23 cellular contexts compared by ENCODE assay signal in the genomic region with DNA sequence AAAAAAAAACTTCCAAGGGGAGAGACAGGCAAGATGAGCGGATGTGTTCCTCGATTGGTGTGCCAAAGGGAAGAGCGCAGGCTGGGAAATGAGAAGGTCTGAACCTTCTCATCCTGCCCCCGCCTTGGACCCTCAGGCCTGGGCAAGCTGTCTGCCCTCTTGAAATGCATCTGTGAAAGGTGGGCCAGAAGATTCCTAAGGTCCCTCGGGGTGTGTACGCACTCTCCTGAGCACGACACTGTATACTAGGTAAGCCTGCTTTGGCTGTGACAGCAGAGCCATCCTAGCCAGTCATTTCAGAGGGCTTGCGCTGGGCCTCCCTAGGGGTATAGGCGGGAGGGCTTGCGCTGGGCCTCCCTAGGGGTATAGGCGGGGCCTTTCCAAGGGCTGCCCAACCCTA. TPM values are rescaled to one million over a fixed set of nuclear protein-coding genes. Genes with fewer than 3 reads are reported as not detected.
DNase-seq lines count a peak whose midpoint lies in the region; ATAC-seq, FAIRE-seq and TF ChIP-seq lines count a peak whose summit lies in the region.
"Had no signal": no experiment of that assay in that cellular context is flagged by ENCODE, and none has a peak within 500 bp of the region (broad histone marks: within the 10 kb centered on the region; RNA-seq: fewer than 3 reads in every experiment).

No MANE protein-coding gene starts in this region.

- no peaks in the 10 kb centered on the region for H4K20me1 ChIP-seq in astrocyte (ENCODE audit: insufficient read depth, low read length)

- H3K27me3 ChIP-seq in astrocyte (ENCODE audit: insufficient read depth, low read length) (no peaks in the 10 kb centered on the region), heart left ventricle (no peaks in the 10 kb centered on the region), mesendoderm (ENCODE audit: insufficient read depth, low read length, poor library complexity) (no peaks in the 10 kb centered on the region)
- H3K27me3 ChIP-seq: BE2C, MG63, Peyer's patch had no signal

- H3K4me2 ChIP-seq in astrocyte (ENCODE audit: low read length), result no peak overlapping the region
- H3K4me2 ChIP-seq in mesendoderm (ENCODE audit: low read length), result no peak overlapping the region

- H3K4me1 Mint-ChIP-seq in astrocyte (ENCODE audit: low read depth, unreplicated experiment), result peaks cover 14% of the 10 kb centered on the region

- no peak for DNase-seq in astrocyte (ENCODE audit: low read depth)
- DNase-seq in heart left ventricle, result no peak
- no peak for DNase-seq in mesendoderm
- no peak for DNase-seq in SIG-M5 treated with dmso at 0.1 percent for 504 hours (lab: John Stamatoyannopoulos, UW; ENCODE audit: unreplicated experiment)
- no peak for DNase-seq in mesenteric fat pad (ENCODE audit: low spot score)
- no peak for DNase-seq in C1 segment of cervical spinal cord (lab: John Stamatoyannopoulos, UW)
- DNase-seq in DMS53 (lab: John Stamatoyannopoulos, UW), result no peak
- DNase-seq: BE2C; CD8-positive, alpha-beta T cell; GF-D8; H9; IMR-90; Karpas-422; MG63; NCI-H1092; NCI-H146; NCI-H2227 treated with DMSO at 0.1 percent for 48 hours; NCI-H524; Peyer's patch; SHP77 had no signal

- H3K4ac ChIP-seq in mesendoderm (ENCODE audit: low read depth, low read length), result no peak overlapping the region

- H3K4me1 ChIP-seq in astrocyte (ENCODE audit: insufficient read depth, low read length) (no peaks in the 10 kb centered on the region), heart left ventricle (peaks cover 15 to 81% (median 41%) of the 10 kb centered on the region in 12 donors), mesendoderm (ENCODE audit: control insufficient read depth, low read depth, low read length) (peaks cover 12% of the 10 kb centered on the region)
- H3K4me1 ChIP-seq: BE2C, Peyer's patch had no signal

- ATAC-seq in heart left ventricle, result peak in 3 of 4 donors; percentile 13 to 37 (median 32)
- ATAC-seq: CD8-positive, alpha-beta T cell; SK-N-SH treated with all-trans-retinoic acid at 6 μM for 48 hours had no signal

- H2BK5ac ChIP-seq in mesendoderm (ENCODE audit: low read length), result no peak overlapping the region

- H3K27ac Mint-ChIP-seq in astrocyte (ENCODE audit: unreplicated experiment), result peak overlapping the region; percentile 43
- H3K27ac Mint-ChIP-seq: CD8-positive, alpha-beta T cell had no signal

- H3K36me3 Mint-ChIP-seq in astrocyte (ENCODE audit: low read depth, unreplicated experiment), result no peaks in the 10 kb centered on the region
- H3K36me3 Mint-ChIP-seq: CD8-positive, alpha-beta T cell had no signal

- H3K23ac ChIP-seq in mesendoderm (ENCODE audit: low read length), result no peak overlapping the region

- TF ChIP-seq CTCF in astrocyte (IDR thresholded peaks at IDR 0.05; ENCODE audit: insufficient read depth, low read depth, low read length), result no peak
- no peak for TF ChIP-seq CTCF in heart left ventricle (IDR thresholded peaks at IDR 0.05)

- no peak overlapping the region for H4K5ac ChIP-seq in mesendoderm (ENCODE audit: low read length)

- intact Hi-C loops in heart left ventricle (cut with DNase I), result no loop called here

- H3K56ac ChIP-seq in mesendoderm (ENCODE audit: low read length), result peak overlapping the region; percentile 25

- no peak overlapping the region for H2AFZ ChIP-seq in astrocyte (ENCODE audit: low read depth, low read length)

- H2BK120ac ChIP-seq in mesendoderm (ENCODE audit: low read depth, low read length), result no peak overlapping the region

- no peaks in the 10 kb centered on the region for H3K36me3 ChIP-seq in astrocyte (ENCODE audit: insufficient read depth, low read length)
- no peaks in the 10 kb centered on the region for H3K36me3 ChIP-seq in heart left ventricle
- no peaks in the 10 kb centered on the region for H3K36me3 ChIP-seq in mesendoderm (ENCODE audit: control insufficient read depth, insufficient read depth, low read length)
- H3K36me3 ChIP-seq: BE2C, MG63, Peyer's patch had no signal

- H3K79me1 ChIP-seq in mesendoderm (ENCODE audit: low read length), result peaks cover 2% of the 10 kb centered on the region

- no peak overlapping the region for H2AK5ac ChIP-seq in mesendoderm (ENCODE audit: low read length)

- no peak for TF ChIP-seq POLR2A in heart left ventricle (IDR thresholded peaks at IDR 0.05)

- FAIRE-seq in astrocyte (lab: Jason Lieb, UNC), result no peak
- FAIRE-seq: GM12891, GM19239 had no signal

- H3K79me2 ChIP-seq in astrocyte (ENCODE audit: insufficient read depth, low read length) (peaks cover 12% of the 10 kb centered on the region), mesendoderm (ENCODE audit: control insufficient read depth, insufficient read depth, low read length) (peaks cover 77% of the 10 kb centered on the region)

- no peak overlapping the region for H3K4me3 Mint-ChIP-seq in astrocyte (ENCODE audit: unreplicated experiment)
- H3K4me3 Mint-ChIP-seq: CD8-positive, alpha-beta T cell had no signal

- H3K9me3 ChIP-seq in astrocyte (ENCODE audit: insufficient read depth, low read depth, low read length) (no peaks in the 10 kb centered on the region), heart left ventricle (no peaks in the 10 kb centered on the region)
- H3K9me3 ChIP-seq: BE2C, MG63, Peyer's patch had no signal

- H3K9me3 Mint-ChIP-seq in astrocyte (ENCODE audit: unreplicated experiment), result no peaks in the 10 kb centered on the region
- H3K9me3 Mint-ChIP-seq: CD8-positive, alpha-beta T cell; H9 had no signal

- no peak overlapping the region for H3K4me3 ChIP-seq in astrocyte (ENCODE audit: insufficient read depth, low read depth, low read length)
- H3K4me3 ChIP-seq in heart left ventricle, result no peak overlapping the region
- no peak overlapping the region for H3K4me3 ChIP-seq in mesendoderm (ENCODE audit: low read length)
- H3K4me3 ChIP-seq: MG63, Peyer's patch had no signal

- H3K18ac ChIP-seq in mesendoderm (ENCODE audit: low read length), result no peak overlapping the region

- H2BK15ac ChIP-seq in mesendoderm (replicated peaks; ENCODE audit: low read depth), result no peak overlapping the region

- 57 to 77% (median 71%) methylated on average over 6 to 11 of the region's 11 CpGs for WGBS in heart left ventricle, 4 donors
- no CpG with 5 or more reads among the region's 11 CpGs for WGBS in mesendoderm (ENCODE audit: extremely low coverage, insufficient coverage, low lambda C conversion rate)

- H3K27ac ChIP-seq in astrocyte (ENCODE audit: low read depth, low read length) (no peak overlapping the region), heart left ventricle (peak overlapping the region; percentile 7 to 87 (median 54)), mesendoderm (ENCODE audit: low read depth, low read length) (peak overlapping the region; percentile 69)

- no peak overlapping the region for H3K9ac ChIP-seq in astrocyte (ENCODE audit: low read length)
- no peak overlapping the region for H3K9ac ChIP-seq in mesendoderm (ENCODE audit: low read length)

- H4K8ac ChIP-seq in mesendoderm (ENCODE audit: low read depth, low read length), result no peak overlapping the region

- peaks cover 2% of the 10 kb centered on the region for H3K27me3 Mint-ChIP-seq in astrocyte (ENCODE audit: low read depth, unreplicated experiment)

RNA-seq across cellular contexts. Expression of gene PODXL, which starts 26.8 kb away (rescaled TPM):
- total RNA-seq in astrocyte, result 29.9 and 47.1 TPM in 2 replicates
- 100 to 1,000 TPM in 1 of 9 donors, 10 to 100 TPM in 8; 57.7 to 230 (median 75.1) TPM for total RNA-seq in heart left ventricle
- polyA plus RNA-seq in heart left ventricle, result 10 to 100 TPM; 30.9 to 64.6 TPM
- polyA plus RNA-seq in mesendoderm (2013, experiment 1 of 2), result 242 TPM
- 262 TPM for polyA plus RNA-seq in mesendoderm (2013, experiment 2 of 2)
- total RNA-seq in mesenteric fat pad, result 32.6 TPM
